ENCODE assay signal across 14 cellular contexts in genomic region chr17:80152057-80152831, GRCh38. TPM values are rescaled to one million over a fixed set of nuclear protein-coding genes. Genes with fewer than 3 reads are reported as not detected.
DNase-seq lines count a peak whose midpoint lies in the region; ATAC-seq, FAIRE-seq and TF ChIP-seq lines count a peak whose summit lies in the region.
"Had no signal": no experiment of that assay in that cellular context is flagged by ENCODE, and none has a peak within 500 bp of the region (broad histone marks: within the 10 kb centered on the region; RNA-seq: fewer than 3 reads in every experiment).

No MANE protein-coding gene starts in this region.

- intact Hi-C loops in spleen (cut with DNase I; ENCODE audit: low total_unique reads) (no loop called here), testis (cut with DNase I; ENCODE audit: low total_unique reads) (no loop called here)

- H3K27ac ChIP-seq in HUES48 (ENCODE audit: low read depth, low read length) (peak overlapping the region; percentile 37), spleen (peak overlapping the region in 5 of 8 donors; percentile 9 to 67 (median 56)), testis (no peak overlapping the region)
- H3K27ac ChIP-seq: psoas muscle had no signal

- no peaks in the 10 kb centered on the region for H3K36me3 ChIP-seq in HUES48 (ENCODE audit: control insufficient read depth, insufficient read depth, low read length)
- H3K36me3 ChIP-seq in spleen: no peaks in the 10 kb centered on the region
- H3K36me3 ChIP-seq in testis (ENCODE audit: low read depth, missing control alignments): no peaks in the 10 kb centered on the region
- H3K36me3 ChIP-seq: HAP-1 had no signal

- no peak overlapping the region for H3K4me3 ChIP-seq in HUES48 (ENCODE audit: low read depth, low read length)
- no peak overlapping the region for H3K4me3 ChIP-seq in spleen
- H3K4me3 ChIP-seq in testis: no peak overlapping the region
- H3K4me3 ChIP-seq: HAP-1, psoas muscle had no signal

- H3K4me1 ChIP-seq in HUES48 (ENCODE audit: control insufficient read depth, insufficient read depth, low read length): peaks cover 25% of the 10 kb centered on the region
- H3K4me1 ChIP-seq in spleen: peaks cover 5 to 49% (median 22%) of the 10 kb centered on the region in 6 donors
- H3K4me1 ChIP-seq in testis: peaks cover 5% of the 10 kb centered on the region

- 46 to 66% (median 57%) methylated on average over 13 of the region's 13 CpGs for WGBS in spleen, 5 donors
- 77 to 78% methylated on average over 13 of the region's 13 CpGs for whole genome bisulfite sequencing in testis, 2 donors

- TF ChIP-seq CTCF in spleen (IDR thresholded peaks at IDR 0.05 in 8 of 11, conservative IDR thresholded peaks at IDR 0.05 in 3 of 11) (no peak), testis (IDR thresholded peaks at IDR 0.05) (no peak)

- H3K9ac ChIP-seq in HUES48 (ENCODE audit: low read depth, low read length): no peak overlapping the region

- H3K9me3 ChIP-seq in HUES48 (ENCODE audit: control insufficient read depth, insufficient read depth, low read length) (peaks cover 11% of the 10 kb centered on the region), spleen (peaks cover 0 to 23% (median 17%) of the 10 kb centered on the region in 8 donors), testis (no peaks in the 10 kb centered on the region)
- H3K9me3 ChIP-seq: psoas muscle had no signal

- no peak for FAIRE-seq in frontal cortex (lab: Jason Lieb, UNC)
- FAIRE-seq: G401.6 had no signal

- TF ChIP-seq POLR2A in spleen (IDR thresholded peaks at IDR 0.05): no peak
- no peak for TF ChIP-seq POLR2A in testis (IDR thresholded peaks at IDR 0.05)

- H3K27me3 ChIP-seq in HUES48 (ENCODE audit: control insufficient read depth, insufficient read depth, low read length) (no peaks in the 10 kb centered on the region), spleen (replicated peaks in 1 of 7) (no peaks in the 10 kb centered on the region), testis (no peaks in the 10 kb centered on the region)

- no peak for ATAC-seq in HG03520 (IDR thresholded peaks at IDR 0.05; ENCODE audit: unreplicated experiment)
- ATAC-seq: Panc1, psoas muscle had no signal

- DNase-seq in SIG-M5 treated with dmso at 0.1 percent for 504 hours (lab: John Stamatoyannopoulos, UW; ENCODE audit: unreplicated experiment) (peak; percentile 92), dermis microvascular lymphatic vessel endothelial cell (ENCODE audit: low read depth in 2 of 2) (peak; percentile 36 to 60), spleen (no peak), testis (no peak), frontal cortex (ENCODE audit: low spot score in 2 of 2) (no peak)
- DNase-seq: activated CD4-positive, alpha-beta T cell treated with anti-CD3 and anti-CD28 coated beads for 4 hours; foreskin melanocyte; NCI-H1417; psoas muscle had no signal

RNA-seq across cellular contexts. Expression of gene EIF4A3, which starts 5.3 kb away (rescaled TPM):
- total RNA-seq in dermis microvascular lymphatic vessel endothelial cell (88.3 and 110 TPM in 2 replicates), spleen (10 to 100 TPM; 51.1 to 79.5 (median 67.7) TPM), testis (10 to 100 TPM; 67.1 to 85.6 TPM), frontal cortex (79.9 TPM)
- polyA plus RNA-seq in spleen (10 to 100 TPM; 37.3 to 61.5 (median 57.5) TPM), testis (ENCODE audit: insufficient read depth, low read depth, low replicate concordance) (99.3 TPM)

RNA-seq across cellular contexts. Expression of gene CARD14, which starts 17.6 kb away (rescaled TPM):
- total RNA-seq in dermis microvascular lymphatic vessel endothelial cell (0.39 and 0.63 TPM in 2 replicates), spleen (1 to 10 TPM in 6 of 7 donors, under 1 TPM in 1; 0.68 to 4.8 (median 1.3) TPM), testis (1 to 10 TPM; 3.5 to 6.1 TPM), frontal cortex (0.41 TPM)
- polyA plus RNA-seq in spleen (1 to 10 TPM in 2 of 3 donors, under 1 TPM in 1; 0.63 to 2.4 (median 1.4) TPM), testis (ENCODE audit: insufficient read depth, low read depth, low replicate concordance) (2.1 TPM)

RNA-seq across cellular contexts. Expression of gene GAA, which starts 50.9 kb away (rescaled TPM):
- 5.9 and 30.7 TPM in 2 replicates for total RNA-seq in dermis microvascular lymphatic vessel endothelial cell
- 100 to 1,000 TPM in 5 of 7 donors, 10 to 100 TPM in 2; 53.6 to 166 (median 133) TPM for total RNA-seq in spleen
- polyA plus RNA-seq in spleen: 10 to 100 TPM; 22.7 to 53.8 (median 34.3) TPM
- total RNA-seq in testis: 100 to 1,000 TPM; 166 to 190 TPM
- polyA plus RNA-seq in testis (ENCODE audit: insufficient read depth, low read depth, low replicate concordance): 155 TPM
- total RNA-seq in frontal cortex: 12.2 TPM

Comparison
In these comparisons a context has a peak if more than half of its experiments do, and no peak if none do; other contexts are left out.
1. H3K27ac ChIP-seq: peak in HUES48 (single experiment) and spleen (5 of 8); none in testis (0 of 2).
2. DNase-seq: peak in SIG-M5 treated with dmso at 0.1 percent for 504 hours (single experiment) and dermis microvascular lymphatic vessel endothelial cell (2 of 2); none in spleen (single experiment), testis (single experiment) and frontal cortex (0 of 2).